18 cellular contexts compared by ENCODE assay signal in genomic region chr1:41740058-41740457, GRCh38.
DNase-seq lines count a peak whose midpoint lies in the region; ATAC-seq and TF ChIP-seq lines count a peak whose summit lies in the region.
"Had no signal": no experiment of that assay in that cellular context is flagged by ENCODE, and none has a peak within 500 bp of the region (broad histone marks: within the 10 kb centered on the region; RNA-seq: fewer than 3 reads in every experiment).

No MANE protein-coding gene starts in this region.

- H3K27me3 ChIP-seq in CD4-positive, alpha-beta memory T cell (ENCODE audit: insufficient read depth, low read length): no peaks in the 10 kb centered on the region
- no peaks in the 10 kb centered on the region for H3K27me3 ChIP-seq in A673 (replicated peaks; ENCODE audit: insufficient read depth, low read depth, low read length, poor library complexity)
- H3K27me3 ChIP-seq: pancreas had no signal

- H3K4me1 Mint-ChIP-seq in CD4-positive, alpha-beta memory T cell: peaks cover 28 to 69% (median 37%) of the 10 kb centered on the region in 4 donors
- peaks cover 83% of the 10 kb centered on the region for H3K4me1 Mint-ChIP-seq in activated naive CD8-positive, alpha-beta T cell treated with anti-CD3 and anti-CD28 coated beads for 36 hours
- H3K4me1 Mint-ChIP-seq in natural killer cell treated with Interleukin-12 subunit alpha and Interleukin-12 subunit beta and Interleukin-15 and Interleukin-18, amount 100 ng/mL, for 72 hours (ENCODE audit: low read depth in 2 of 2): peaks cover 55 to 69% of the 10 kb centered on the region in 2 donors

- H3K27me3 Mint-ChIP-seq in CD4-positive, alpha-beta memory T cell: no peaks in the 10 kb centered on the region
- no peaks in the 10 kb centered on the region for H3K27me3 Mint-ChIP-seq in activated naive CD8-positive, alpha-beta T cell treated with anti-CD3 and anti-CD28 coated beads for 36 hours
- H3K27me3 Mint-ChIP-seq in natural killer cell treated with Interleukin-12 subunit alpha and Interleukin-12 subunit beta and Interleukin-15 and Interleukin-18, amount 100 ng/mL, for 72 hours: no peaks in the 10 kb centered on the region
- H3K27me3 Mint-ChIP-seq: stimulated activated naive CD8-positive, alpha-beta T cell treated with anti-CD3 and anti-CD28 coated beads, Interleukin-15, amount 100 ng/mL, for 72 hours had no signal

- H3K27ac Mint-ChIP-seq in CD4-positive, alpha-beta memory T cell: peak overlapping the region in 2 of 7 donors; percentile 13 to 82
- H3K27ac Mint-ChIP-seq in activated naive CD8-positive, alpha-beta T cell treated with anti-CD3 and anti-CD28 coated beads for 36 hours: peak overlapping the region; percentile 96
- H3K27ac Mint-ChIP-seq in natural killer cell treated with Interleukin-12 subunit alpha and Interleukin-12 subunit beta and Interleukin-15 and Interleukin-18, amount 100 ng/mL, for 72 hours: peak overlapping the region; percentile 90 to 94

- H3K4me3 ChIP-seq in CD4-positive, alpha-beta memory T cell (ENCODE audit: low read length in 2 of 2): no peak overlapping the region
- no peak overlapping the region for H3K4me3 ChIP-seq in A673 (ENCODE audit: low read depth, low read length, poor library complexity, severe bottlenecking)
- H3K4me3 ChIP-seq: HAP-1, mucosa of descending colon, pancreas had no signal

- no peak for TF ChIP-seq CTCF in A673 (conservative IDR thresholded peaks at IDR 0.05; ENCODE audit: low read depth, low read length)

- POLR2A ChIA-PET in CD4-positive, alpha-beta memory T cell (lab: Charles Lee; ENCODE audit: partially characterized antibody): interaction anchor here (1.0 to 1.1 kb wide), 3 partner anchors 11 to 78 kb away, joined by 3 to 4 read pairs (median 3); no protein-coding TSS in a partner anchor
- POLR2A ChIA-PET in A673 (lab: Charles Lee; ENCODE audit: low non-redundant PET): no interaction called here

- no peaks in the 10 kb centered on the region for H3K9me3 ChIP-seq in CD4-positive, alpha-beta memory T cell (ENCODE audit: control insufficient read depth in 1 of 2, low read length in 2 of 2)
- H3K9me3 ChIP-seq in KOPT-K1 (ENCODE audit: insufficient read depth, low read length, poor library complexity, severe bottlenecking) (no peaks in the 10 kb centered on the region), A673 (ENCODE audit: low read depth, low read length, poor library complexity, severe bottlenecking) (no peaks in the 10 kb centered on the region)
- H3K9me3 ChIP-seq: HAP-1, mucosa of descending colon, pancreas had no signal

- no peak for DNase-seq in CD4-positive, alpha-beta memory T cell
- DNase-seq in activated naive CD8-positive, alpha-beta T cell treated with anti-CD3 and anti-CD28 coated beads for 36 hours: no peak
- DNase-seq in natural killer cell treated with Interleukin-12 subunit alpha and Interleukin-12 subunit beta and Interleukin-15 and Interleukin-18, amount 100 ng/mL, for 72 hours (ENCODE audit: low spot score): no peak
- DNase-seq in A673 (ENCODE audit: low spot score) (no peak), retina (no peak)
- DNase-seq in activated effector memory CD4-positive, alpha-beta T cell treated with Interleukin-2 at 50 U/mL for 16 hours: no peak
- DNase-seq: DMS79, glutamatergic neuron, NCI-H2107, NCI-H748 treated with DMSO at 0.1 percent for 48 hours, small intestine had no signal

- no peaks in the 10 kb centered on the region for H3K36me3 ChIP-seq in CD4-positive, alpha-beta memory T cell (ENCODE audit: insufficient read depth, low read length)
- H3K36me3 ChIP-seq in KOPT-K1 (ENCODE audit: insufficient read depth, low read length) (0 out of 2 replicates have a peak, but pooled peaks cover 3% of the 10 kb centered on the region), A673 (ENCODE audit: insufficient read depth, low read length, poor library complexity, severe bottlenecking) (no peaks in the 10 kb centered on the region)
- H3K36me3 ChIP-seq: HAP-1, pancreas had no signal

- intact Hi-C loops in CD4-positive, alpha-beta memory T cell (cut with micrococcal nuclease): no loop called here
- intact Hi-C loops in A673 (cut with micrococcal nuclease; ENCODE audit: unreplicated experiment): no loop called here

- peaks cover 32% of the 10 kb centered on the region for H3K4me1 ChIP-seq in CD4-positive, alpha-beta memory T cell (ENCODE audit: insufficient read depth, low read length)
- H3K4me1 ChIP-seq in A673 (ENCODE audit: insufficient read depth, low read length, poor library complexity, severe bottlenecking): no peaks in the 10 kb centered on the region
- H3K4me1 ChIP-seq: HAP-1, pancreas had no signal

- no peak overlapping the region for H3K27ac ChIP-seq in CD4-positive, alpha-beta memory T cell (ENCODE audit: low read depth, low read length)
- peak overlapping the region; percentile 37 for H3K27ac ChIP-seq in KOPT-K1 (ENCODE audit: low read depth, low read length, poor library complexity, severe bottlenecking)
- no peak overlapping the region for H3K27ac ChIP-seq in A673 (ENCODE audit: low read depth, low read length, poor library complexity, severe bottlenecking)
- H3K27ac ChIP-seq: RWPE1 had no signal

- BruUV-seq in A673 (replicated peaks; lab: Mats Ljungman, UMichigan): no TSS peak

- CTCF ChIA-PET in CD4-positive, alpha-beta memory T cell (lab: Charles Lee; ENCODE audit: partially characterized antibody): no interaction called here
- CTCF ChIA-PET in A673 (lab: Charles Lee): no interaction called here

- H3K4me3 Mint-ChIP-seq in CD4-positive, alpha-beta memory T cell: peak overlapping the region in 5 of 8 donors; percentile 4 to 87 (median 82)
- H3K4me3 Mint-ChIP-seq in activated naive CD8-positive, alpha-beta T cell treated with anti-CD3 and anti-CD28 coated beads for 36 hours: no peak overlapping the region
- H3K4me3 Mint-ChIP-seq in natural killer cell treated with Interleukin-12 subunit alpha and Interleukin-12 subunit beta and Interleukin-15 and Interleukin-18, amount 100 ng/mL, for 72 hours: peak overlapping the region; percentile 86

- H3K9me3 Mint-ChIP-seq in CD4-positive, alpha-beta memory T cell: no peaks in the 10 kb centered on the region
- H3K9me3 Mint-ChIP-seq in activated naive CD8-positive, alpha-beta T cell treated with anti-CD3 and anti-CD28 coated beads for 36 hours: no peaks in the 10 kb centered on the region
- no peaks in the 10 kb centered on the region for H3K9me3 Mint-ChIP-seq in natural killer cell treated with Interleukin-12 subunit alpha and Interleukin-12 subunit beta and Interleukin-15 and Interleukin-18, amount 100 ng/mL, for 72 hours
- H3K9me3 Mint-ChIP-seq: stimulated activated naive CD8-positive, alpha-beta T cell treated with anti-CD3 and anti-CD28 coated beads, Interleukin-15, amount 100 ng/mL, for 72 hours had no signal

- H3K36me3 Mint-ChIP-seq in CD4-positive, alpha-beta memory T cell: no peaks in the 10 kb centered on the region
- H3K36me3 Mint-ChIP-seq in activated naive CD8-positive, alpha-beta T cell treated with anti-CD3 and anti-CD28 coated beads for 36 hours: peaks cover 1% of the 10 kb centered on the region
- no peaks in the 10 kb centered on the region for H3K36me3 Mint-ChIP-seq in natural killer cell treated with Interleukin-12 subunit alpha and Interleukin-12 subunit beta and Interleukin-15 and Interleukin-18, amount 100 ng/mL, for 72 hours

- ATAC-seq in natural killer cell treated with Interleukin-12 subunit alpha and Interleukin-12 subunit beta and Interleukin-15 and Interleukin-18, amount 100 ng/mL, for 72 hours: no peak
- ATAC-seq in GM18502 (IDR thresholded peaks at IDR 0.05; ENCODE audit: poor library complexity, unreplicated experiment): no peak
